ENCODE assay signal across 30 cellular contexts in genomic region chr5:139836469-139837208, GRCh38. TPM values are rescaled to one million over a fixed set of nuclear protein-coding genes. Genes with fewer than 3 reads are reported as not detected.
"Had no signal": no experiment of that assay in that cellular context is flagged by ENCODE, and none has a peak within 500 bp of the region (broad histone marks: within the 10 kb centered on the region; RNA-seq: fewer than 3 reads in every experiment).

No MANE protein-coding gene starts in this region.

- H3K4me1 ChIP-seq: heart left ventricle, tibial nerve had no signal

- H3K9me3 ChIP-seq: heart left ventricle, mucosa of descending colon, tibial nerve had no signal

- H3K4me3 ChIP-seq: cardiac muscle cell, heart left ventricle, mucosa of descending colon, tibial nerve had no signal

- H3K27ac ChIP-seq: cardiac muscle cell, heart left ventricle, tibial nerve, VCaP had no signal

- DNase-seq: activated CD4-positive, alpha-beta memory T cell treated with anti-CD3 and anti-CD28 coated beads for 36 hours; activated CD4-positive, alpha-beta T cell treated with anti-CD3 and anti-CD28 coated beads, Interleukin-2, amount 10 ng/mL, durations not matched to agents 24 days and 14 days; activated CD8-positive, alpha-beta memory T cell treated with anti-CD3 and anti-CD28 coated beads, Interleukin-2, amount 50 U/mL, for 48 hours; activated gamma-delta T cell treated with Interleukin-2 at 50 U/mL for 16 hours; activated naive CD4-positive, alpha-beta T cell treated with anti-CD3 and anti-CD28 coated beads, Interleukin-2, amount 50 U/mL, for 16 hours; activated T-cell treated with anti-CD3 and anti-CD28 coated beads, Interleukin-2, amount 50 U/mL, for 4 hours; anterior cingulate cortex; cortex of kidney; effector memory CD8-positive, alpha-beta T cell; heart left ventricle; hypothalamus; immature natural killer cell; mucosa of descending colon; nucleus accumbens; right cardiac atrium; stimulated activated CD4-positive, alpha-beta T cell treated with anti-CD3 and anti-CD28 coated beads, Interleukin-2, amount 100 ng/mL, for 48 hours; stimulated activated naive CD4-positive, alpha-beta T cell treated with Interleukin-2 at 50 U/mL for 16 hours; SW 1271; T-helper 9 cell had no signal

- H3K27ac Mint-ChIP-seq: activated CD4-positive, alpha-beta memory T cell treated with anti-CD3 and anti-CD28 coated beads for 36 hours; activated CD4-positive, alpha-beta T cell treated with anti-CD3 and anti-CD28 coated beads, Interleukin-2, amount 10 ng/mL, durations not matched to agents 24 days and 14 days; activated T-helper 17 cell treated with anti-CD3 and anti-CD28 coated beads, Interleukin-2, amount 50 U/mL, for 72 hours; effector memory CD8-positive, alpha-beta T cell; immature natural killer cell; T-helper 1 cell treated with Interleukin-12 subunit alpha and Interleukin-12 subunit beta and Interleukin-4 antibody, amounts not matched to agents 30 μg/mL and 1 μg/mL, for 36 hours had no signal

- H3K36me3 Mint-ChIP-seq: activated CD4-positive, alpha-beta memory T cell treated with anti-CD3 and anti-CD28 coated beads for 36 hours had no signal

- ATAC-seq: activated CD4-positive, CD25-positive, alpha-beta regulatory T cell treated with anti-CD3 and anti-CD28 coated beads, Interleukin-2, amount 50 U/mL, for 24 hours; activated T-cell treated with anti-CD3 and anti-CD28 coated beads, Interleukin-2, amount 50 U/mL, for 4 hours; activated T-helper 17 cell treated with anti-CD3 and anti-CD28 coated beads, Interleukin-2, amount 50 U/mL, for 72 hours; effector memory CD8-positive, alpha-beta T cell; mucosa of descending colon; right cardiac atrium had no signal

- H3K4me3 Mint-ChIP-seq: activated CD4-positive, alpha-beta memory T cell treated with anti-CD3 and anti-CD28 coated beads for 36 hours; activated CD4-positive, alpha-beta T cell treated with anti-CD3 and anti-CD28 coated beads, Interleukin-2, amount 10 ng/mL, durations not matched to agents 24 days and 14 days; activated T-cell treated with anti-CD3 and anti-CD28 coated beads, Interleukin-2, amount 50 U/mL, for 4 hours; activated T-helper 17 cell treated with anti-CD3 and anti-CD28 coated beads, Interleukin-2, amount 50 U/mL, for 72 hours; effector memory CD8-positive, alpha-beta T cell; immature natural killer cell; T-helper 1 cell treated with Interleukin-12 subunit alpha and Interleukin-12 subunit beta and Interleukin-4 antibody, amounts not matched to agents 30 μg/mL and 1 μg/mL, for 36 hours had no signal

- H3K36me3 ChIP-seq: cardiac muscle cell, heart left ventricle, tibial nerve had no signal

- H3K9me3 Mint-ChIP-seq: activated CD4-positive, alpha-beta memory T cell treated with anti-CD3 and anti-CD28 coated beads for 36 hours; activated CD4-positive, alpha-beta T cell treated with anti-CD3 and anti-CD28 coated beads, Interleukin-2, amount 10 ng/mL, durations not matched to agents 24 days and 14 days; activated T-cell treated with anti-CD3 and anti-CD28 coated beads, Interleukin-2, amount 50 U/mL, for 4 hours; activated T-helper 17 cell treated with anti-CD3 and anti-CD28 coated beads, Interleukin-2, amount 50 U/mL, for 72 hours; effector memory CD8-positive, alpha-beta T cell; immature natural killer cell; T-helper 1 cell treated with Interleukin-12 subunit alpha and Interleukin-12 subunit beta and Interleukin-4 antibody, amounts not matched to agents 30 μg/mL and 1 μg/mL, for 36 hours had no signal

- H3K27me3 ChIP-seq: tibial nerve had no signal

- FAIRE-seq: endothelial cell of umbilical vein, TTC549 had no signal

- H3K4me1 Mint-ChIP-seq: activated CD4-positive, alpha-beta T cell treated with anti-CD3 and anti-CD28 coated beads, Interleukin-2, amount 10 ng/mL, durations not matched to agents 24 days and 14 days; activated T-helper 17 cell treated with anti-CD3 and anti-CD28 coated beads, Interleukin-2, amount 50 U/mL, for 72 hours; immature natural killer cell had no signal

RNA-seq across cellular contexts. Expression of gene PSD2, which starts 41.0 kb away (rescaled TPM):
- total RNA-seq: activated CD4-positive, alpha-beta memory T cell treated with anti-CD3 and anti-CD28 coated beads for 36 hours; activated CD4-positive, alpha-beta T cell treated with anti-CD3 and anti-CD28 coated beads, Interleukin-2, amount 10 ng/mL, durations not matched to agents 24 days and 14 days; activated T-cell treated with anti-CD3 and anti-CD28 coated beads, Interleukin-2, amount 50 U/mL, for 4 hours; activated T-helper 17 cell treated with anti-CD3 and anti-CD28 coated beads, Interleukin-2, amount 50 U/mL, for 72 hours; endothelial cell of umbilical vein; fibroblast of villous mesenchyme; mesenteric fat pad; myocyte had no signal
- polyA plus RNA-seq: endothelial cell of umbilical vein had no signal
